Comparison of ENCODE assay signal across 8 cellular contexts in genomic region chr1:165408518-165408917, GRCh38. TPM values are rescaled to one million over a fixed set of nuclear protein-coding genes. Genes with fewer than 3 reads are reported as not detected.
DNase-seq lines count a peak whose midpoint lies in the region; ATAC-seq and TF ChIP-seq lines count a peak whose summit lies in the region.

No MANE protein-coding gene starts in this region.

- no peak overlapping the region for H3K14ac ChIP-seq in H9 (ENCODE audit: insufficient read depth, low read length)

- WGBS in H9 (ENCODE audit: extremely low coverage, insufficient read length, low lambda C conversion rate): no CpG with 5 or more reads among the region's 6 CpGs

- no peaks in the 10 kb centered on the region for H3K9me3 Mint-ChIP-seq in H9

- H3K18ac ChIP-seq in H9 (ENCODE audit: insufficient read length, low read depth, low read length): no peak overlapping the region

- DNase-seq in CD1c-positive myeloid dendritic cell (ENCODE audit: extremely low spot score) (peak; percentile 39), H9 (peak; percentile 66), NCI-H526 (lab: John Stamatoyannopoulos, UW) (peak; percentile 53 to 85)
- DNase-seq in activated CD4-positive, CD25-positive, alpha-beta regulatory T cell treated with anti-CD3 and anti-CD28 coated beads, Interleukin-2, amount 50 U/mL, for 72 hours: no peak

- ATAC-seq in esophagus mucosa (peak; percentile 50), GM21447 (IDR thresholded peaks at IDR 0.05; ENCODE audit: unreplicated experiment) (no peak), HG03039 (IDR thresholded peaks at IDR 0.05; ENCODE audit: unreplicated experiment) (no peak)

- no peaks in the 10 kb centered on the region for H3K27me3 ChIP-seq in H9 (ENCODE audit: insufficient read depth, low read length)
- H3K27me3 ChIP-seq in parathyroid adenoma (ENCODE audit: control insufficient read depth, insufficient read depth, low read length): no peaks in the 10 kb centered on the region

- no peak overlapping the region for H3K56ac ChIP-seq in H9 (ENCODE audit: insufficient read length, low read depth, low read length)

- no peak overlapping the region for H4K91ac ChIP-seq in H9 (ENCODE audit: insufficient read length, low read depth, low read length)

- no peak overlapping the region for H2AK5ac ChIP-seq in H9 (ENCODE audit: insufficient read length, low read length)

- no peaks in the 10 kb centered on the region for H3K36me3 ChIP-seq in parathyroid adenoma (ENCODE audit: control insufficient read depth, insufficient read depth, low read length)

- H3K9ac ChIP-seq in H9 (ENCODE audit: extremely low read depth, insufficient read length, low read length) (no peak overlapping the region), parathyroid adenoma (no peak overlapping the region)

- no peak overlapping the region for H2BK120ac ChIP-seq in H9 (ENCODE audit: low read depth, low read length, poor library complexity, severe bottlenecking)

- H3K4me1 Mint-ChIP-seq in H9: no peaks in the 10 kb centered on the region; a peak in 1 of 4 replicates

- no peak overlapping the region for H2BK12ac ChIP-seq in H9 (ENCODE audit: insufficient read length, low read depth, low read length)

- H2AFZ ChIP-seq in H9 (ENCODE audit: low read length): no peak overlapping the region
- H2AFZ ChIP-seq in parathyroid adenoma: no peak overlapping the region

- no peaks in the 10 kb centered on the region for H3K9me3 ChIP-seq in H9 (ENCODE audit: control insufficient read depth, low read depth, low read length)
- no peaks in the 10 kb centered on the region for H3K9me3 ChIP-seq in parathyroid adenoma (ENCODE audit: control insufficient read depth, low read length)

- no peak overlapping the region for H3T11ph ChIP-seq in H9 (ENCODE audit: low read length)

- H3K23me2 ChIP-seq in H9 (ENCODE audit: insufficient read length, low read depth, low read length, poor library complexity, severe bottlenecking): no peaks in the 10 kb centered on the region

- H3K27me3 Mint-ChIP-seq in H9 (ENCODE audit: low read depth): no peaks in the 10 kb centered on the region

- no peak overlapping the region for H3K23ac ChIP-seq in H9 (ENCODE audit: insufficient read length, low read depth, low read length)

- H2BK15ac ChIP-seq in H9 (ENCODE audit: low read depth, low read length): no peak overlapping the region

- no peak overlapping the region for H4K5ac ChIP-seq in H9 (ENCODE audit: insufficient read length, low read depth, low read length)

- H3K4me2 ChIP-seq in H9 (ENCODE audit: insufficient read depth, insufficient read length, low read length): no peak overlapping the region
- H3K4me2 ChIP-seq in parathyroid adenoma (ENCODE audit: low read length): no peak overlapping the region

- H3K4me3 Mint-ChIP-seq in H9: no peak overlapping the region

- H2BK5ac ChIP-seq in H9 (ENCODE audit: insufficient read length, low read length): no peak overlapping the region

- H3K4ac ChIP-seq in H9 (ENCODE audit: low read depth, low read length): no peak overlapping the region

- H3K4me1 ChIP-seq in H9 (ENCODE audit: insufficient read depth, low read length) (no peaks in the 10 kb centered on the region), parathyroid adenoma (no peaks in the 10 kb centered on the region)

- H3K79me2 ChIP-seq in H9 (ENCODE audit: insufficient read depth, low read length): no peaks in the 10 kb centered on the region
- no peaks in the 10 kb centered on the region for H3K79me2 ChIP-seq in parathyroid adenoma

- H4K20me1 ChIP-seq in H9 (ENCODE audit: control insufficient read depth, insufficient read depth, insufficient read length): no peaks in the 10 kb centered on the region

- H3K36me3 Mint-ChIP-seq in H9 (ENCODE audit: insufficient read depth in 1 of 3, low read depth in 3 of 3): no peaks in the 10 kb centered on the region

- H3K79me1 ChIP-seq in H9 (ENCODE audit: insufficient read depth, low read depth, low read length, poor library complexity, severe bottlenecking): no peaks in the 10 kb centered on the region

- H3K27ac ChIP-seq in H9 (ENCODE audit: insufficient read length, low read depth, low read length): no peak overlapping the region
- H3K27ac ChIP-seq in parathyroid adenoma: no peak overlapping the region

- no peak overlapping the region for H4K8ac ChIP-seq in H9 (replicated peaks; ENCODE audit: insufficient read length, low read depth, low read length)

- TF ChIP-seq CTCF in H9 (conservative IDR thresholded peaks at IDR 0.05) (peak; percentile 75), parathyroid adenoma (IDR thresholded peaks at IDR 0.05) (peak; percentile 16)

- H2BK20ac ChIP-seq in H9 (ENCODE audit: low read depth, low read length, poor library complexity, severe bottlenecking): no peak overlapping the region

- H3K4me3 ChIP-seq in parathyroid adenoma (ENCODE audit: low read depth, low read length): no peak overlapping the region

- no peak overlapping the region for H3K27ac Mint-ChIP-seq in H9

RNA-seq across cellular contexts. Expression of gene RXRG, which starts 36.4 kb away (rescaled TPM):
- total RNA-seq in H9 (2021) (not detected in 2 replicates), esophagus mucosa (0.24 TPM)

RNA-seq across cellular contexts. Expression of gene LMX1A, which starts 52.0 kb away (rescaled TPM):
- total RNA-seq in H9 (2021): not detected in 2 replicates
- total RNA-seq in esophagus mucosa: 0.04 TPM
